In genomic region chr7:78018541-78019456, GRCh38 we compare ENCODE assay signal across 8 cellular contexts.
DNase-seq lines count a peak whose midpoint lies in the region; ATAC-seq, FAIRE-seq and TF ChIP-seq lines count a peak whose summit lies in the region.

No MANE protein-coding gene starts in this region.

- no peak overlapping the region for H3K18ac ChIP-seq in mesenchymal stem cell (ENCODE audit: low read depth in 1 of 2, low read length in 2 of 2)

- no peak overlapping the region for H3K14ac ChIP-seq in mesenchymal stem cell (ENCODE audit: low read length in 2 of 2)

- H3K4ac ChIP-seq in mesenchymal stem cell (ENCODE audit: low read depth in 1 of 2, low read length in 2 of 2) = no peak overlapping the region

- H3K36me3 ChIP-seq in SJSA1 (no peaks in the 10 kb centered on the region), duodenal mucosa (ENCODE audit: control insufficient read depth in 1 of 2, insufficient read depth in 2 of 2, low read length in 2 of 2) (no peaks in the 10 kb centered on the region), mesenchymal stem cell (ENCODE audit: control insufficient read depth in 1 of 2, insufficient read depth in 2 of 2, low read depth in 1 of 2, low read length in 2 of 2) (no peaks in the 10 kb centered on the region), tibial nerve (no peaks in the 10 kb centered on the region)

- H4K91ac ChIP-seq in mesenchymal stem cell (ENCODE audit: low read length) = peak overlapping the region; percentile 75

- H3K27me3 ChIP-seq in SJSA1 (replicated peaks) (peaks cover 2% of the 10 kb centered on the region; the same call in 1 of the 2 replicates), duodenal mucosa (ENCODE audit: control insufficient read depth in 1 of 2, insufficient read depth in 2 of 2, low read length in 2 of 2) (no peaks in the 10 kb centered on the region), mesenchymal stem cell (ENCODE audit: control insufficient read depth in 1 of 2, insufficient read depth in 1 of 2, low read length in 2 of 2) (peaks cover 0 to 11% of the 10 kb centered on the region in 2 experiments), tibial nerve (no peaks in the 10 kb centered on the region)

- POLR2A ChIA-PET in A549 (lab: Yijun Ruan, JAX) = no interaction called here

- H3K27ac ChIP-seq in A549 (peak overlapping the region; percentile 76 to 94), SJSA1 (peak overlapping the region; percentile 52; the same call in 1 of the 2 replicates), duodenal mucosa (ENCODE audit: low read depth, low read length) (peak overlapping the region; percentile 53), mesenchymal stem cell (ENCODE audit: low read length, poor library complexity, severe bottlenecking) (no peak overlapping the region), tibial nerve (peak overlapping the region; percentile 67 to 92 (median 85))

- TF ChIP-seq RAD21 in A549 (conservative IDR thresholded peaks at IDR 0.05 in 1 of 2, IDR thresholded peaks at IDR 0.05 in 1 of 2) = no peak

- no peak for TF ChIP-seq POLR2A in A549 (IDR thresholded peaks at IDR 0.05; ENCODE audit: low read length)
- no peak for TF ChIP-seq POLR2A in GM18505 (IDR thresholded peaks at IDR 0.05; ENCODE audit: borderline replicate concordance, extremely low read depth, insufficient read depth, insufficient read length)
- no peak for TF ChIP-seq POLR2A in tibial nerve (IDR thresholded peaks at IDR 0.05)

- TF ChIP-seq CTCF in A549 (IDR thresholded peaks at IDR 0.05) (no peak), tibial nerve (IDR thresholded peaks at IDR 0.05) (no peak)

- ATAC-seq in A549 (peak in 1 of 2 experiments; percentile 19; a peak in 2 of 6 replicates), GM18505 (IDR thresholded peaks at IDR 0.05; ENCODE audit: unreplicated experiment) (peak; percentile 19), HG03558 (IDR thresholded peaks at IDR 0.05; ENCODE audit: extremely low read depth, unreplicated experiment) (peak; percentile 19)

- H3K9me3 ChIP-seq in A549 (no peaks in the 10 kb centered on the region), SJSA1 (replicated peaks) (0 out of 2 replicates have a peak, but pooled peaks cover 3% of the 10 kb centered on the region), duodenal mucosa (ENCODE audit: control insufficient read depth in 1 of 2, low read length in 2 of 2) (no peaks in the 10 kb centered on the region), mesenchymal stem cell (ENCODE audit: control insufficient read depth, low read length) (no peaks in the 10 kb centered on the region), tibial nerve (no peaks in the 10 kb centered on the region)

- H2AFZ ChIP-seq in mesenchymal stem cell (ENCODE audit: low read depth, low read length) = no peak overlapping the region

- H3K9ac ChIP-seq in duodenal mucosa (ENCODE audit: low read depth in 1 of 2, low read length in 2 of 2) = peak overlapping the region; percentile 36 to 52
- H3K9ac ChIP-seq in mesenchymal stem cell (ENCODE audit: low read length) = peak overlapping the region; percentile 86

- H2AK5ac ChIP-seq in mesenchymal stem cell (ENCODE audit: low read length, severe bottlenecking) = no peak overlapping the region

- no peak for TF ChIP-seq EP300 in A549 (IDR thresholded peaks at IDR 0.05)
- peak in 1 of 2 donors; percentile 25 for TF ChIP-seq EP300 in tibial nerve (IDR thresholded peaks at IDR 0.05)

- H2BK15ac ChIP-seq in mesenchymal stem cell (ENCODE audit: low read depth, poor library complexity, severe bottlenecking) = no peak overlapping the region

- CTCF ChIA-PET in A549 (lab: Yijun Ruan, JAX) = interaction anchor here (0.6 to 5.8 kb wide), 6 partner anchors 9 to 22 kb away, joined by 3 to 39 read pairs (median 3); no protein-coding TSS in a partner anchor

- H2BK12ac ChIP-seq in mesenchymal stem cell (ENCODE audit: low read length in 2 of 2) = no peak overlapping the region

- H4K8ac ChIP-seq in mesenchymal stem cell (ENCODE audit: low read length) = peak overlapping the region; percentile 88

- no peak overlapping the region for H2BK5ac ChIP-seq in mesenchymal stem cell (ENCODE audit: low read depth, low read length, poor library complexity, severe bottlenecking)

- H3K4me2 ChIP-seq in A549 (peak overlapping the region; percentile 74), mesenchymal stem cell (ENCODE audit: low read length, poor library complexity, severe bottlenecking) (peak overlapping the region; percentile 47)

- no peak for FAIRE-seq in A549 (lab: Jason Lieb, UNC)

- 72% methylated on average over 33 of the region's 53 CpGs for WGBS in A549 (ENCODE audit: missing lambda C conversion rate)
- WGBS in mesenchymal stem cell = 21% methylated on average over 39 of the region's 53 CpGs
- WGBS in tibial nerve, 2 donors = 10 to 11% methylated on average over 33 to 40 of the region's 53 CpGs

- DNase-seq in A549 (ENCODE audit: low read depth in 1 of 2, low spot score in 1 of 2) = peak; percentile 14 to 27
- peak in 1 of 2 experiments; percentile 28 for DNase-seq in SJSA1 (ENCODE audit: low read depth in 1 of 2, low spot score in 2 of 2)
- DNase-seq in mesenchymal stem cell = peak; percentile 40
- DNase-seq in tibial nerve (ENCODE audit: low spot score in 2 of 2) = peak; percentile 23 to 59
- no peak for DNase-seq in GOT3 (lab: John Stamatoyannopoulos, UW)

- no peak overlapping the region for H2BK120ac ChIP-seq in mesenchymal stem cell (ENCODE audit: low read depth, low read length)

- H3K4me1 ChIP-seq in A549 (peaks cover 6% of the 10 kb centered on the region; the same call in 2 of the 3 replicates), SJSA1 (replicated peaks) (peaks cover 17% of the 10 kb centered on the region), duodenal mucosa (ENCODE audit: control insufficient read depth in 1 of 2, insufficient read depth in 2 of 2, low read length in 2 of 2) (peaks cover 31 to 40% of the 10 kb centered on the region in 2 donors), mesenchymal stem cell (ENCODE audit: control insufficient read depth, insufficient read depth, low read depth, low read length) (peaks cover 6% of the 10 kb centered on the region), tibial nerve (peaks cover 0 to 45% (median 4%) of the 10 kb centered on the region in 4 donors)

- no peaks in the 10 kb centered on the region for H3K79me1 ChIP-seq in mesenchymal stem cell (replicated peaks; ENCODE audit: low read length, poor library complexity, severe bottlenecking)

- no peak overlapping the region for H3K23ac ChIP-seq in mesenchymal stem cell (ENCODE audit: low read length in 2 of 2)

- H3K4me3 ChIP-seq in A549 (peak overlapping the region; percentile 59), SJSA1 (peak overlapping the region; percentile 56), duodenal mucosa (ENCODE audit: low read depth in 1 of 2, low read length in 2 of 2) (peak overlapping the region; percentile 67 to 74), mesenchymal stem cell (ENCODE audit: insufficient read depth in 1 of 2, low read depth in 1 of 2, low read length in 2 of 2) (peak overlapping the region; percentile 64 to 72), tibial nerve (peak overlapping the region; percentile 36 to 70 (median 42))

TF ChIP-seq in A549, 52 proteins besides CTCF, POLR2A, EP300 and RAD21:
- TF ChIP-seq CHD2 (IDR thresholded peaks at IDR 0.05; ENCODE audit: low read length, partially characterized antibody) = no peak
- TF ChIP-seq E2F6 (IDR thresholded peaks at IDR 0.05; ENCODE audit: borderline replicate concordance, low read depth) = 0 out of 2 replicates have a peak, but pooled peaks have one; percentile 52
- TF ChIP-seq MAX (IDR thresholded peaks at IDR 0.05) = peak; percentile 54; the same call in 1 of the 2 replicates
- no peak for TF ChIP-seq BCL3 (IDR thresholded peaks at IDR 0.05)
TF ChIP-seq in A549: peak in this region for 2.
